8 cellular contexts compared by ENCODE assay signal in the genomic region with DNA sequence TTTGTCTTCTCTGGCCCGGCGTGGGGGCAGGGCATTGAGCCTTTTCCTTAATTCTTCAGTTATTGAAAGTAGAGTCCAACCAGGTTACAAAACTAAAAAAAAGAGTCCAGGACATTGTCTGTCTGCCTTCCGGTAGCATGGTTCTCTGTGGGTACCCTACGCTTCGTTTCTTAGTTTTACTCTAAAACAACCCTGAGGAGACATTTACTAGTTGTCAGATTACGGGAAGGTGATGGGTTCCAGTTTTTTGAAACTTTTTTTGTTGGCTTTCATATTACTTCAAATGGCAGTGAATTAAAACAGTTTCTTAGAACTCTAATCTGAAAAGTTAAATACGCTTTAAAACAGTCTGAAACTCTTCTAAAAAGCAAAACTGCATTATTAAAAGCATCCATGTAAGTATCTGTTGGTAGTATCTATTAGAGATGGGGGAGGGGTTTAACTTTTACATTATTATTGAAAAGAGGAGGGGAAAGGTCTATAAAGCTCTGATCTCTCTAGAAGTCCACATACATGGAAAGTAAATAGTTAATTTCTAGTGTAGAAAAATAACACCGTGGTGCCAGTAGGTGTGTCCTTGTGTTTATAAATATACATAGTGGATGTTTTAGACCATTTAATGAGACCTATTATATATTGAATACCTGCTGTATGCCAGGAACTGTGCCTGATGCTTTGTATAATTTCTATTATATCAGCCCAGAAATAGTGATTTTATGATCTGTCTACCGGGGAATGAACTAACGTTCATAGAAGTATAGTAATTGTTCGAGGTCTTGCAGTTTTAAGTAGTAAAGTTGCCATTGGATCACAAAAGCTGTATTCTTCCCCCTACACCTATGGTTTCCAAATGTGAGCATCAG. TPM values are rescaled to one million over a fixed set of nuclear protein-coding genes. Genes with fewer than 3 reads are reported as not detected.
DNase-seq lines count a peak whose midpoint lies in the region; ATAC-seq and TF ChIP-seq lines count a peak whose summit lies in the region.

No MANE protein-coding gene starts in this region.

- no peaks in the 10 kb centered on the region for H3K9me3 ChIP-seq in CD4-positive, CD25-positive, alpha-beta regulatory T cell (ENCODE audit: control insufficient read depth in 2 of 2, low read length in 2 of 2)
- H3K9me3 ChIP-seq in HUES6 (ENCODE audit: control insufficient read depth, insufficient read depth, low read depth, low read length) (no peaks in the 10 kb centered on the region), hepatocyte (ENCODE audit: low read depth) (no peaks in the 10 kb centered on the region)

- no peaks in the 10 kb centered on the region for H3K36me3 ChIP-seq in CD4-positive, CD25-positive, alpha-beta regulatory T cell (ENCODE audit: control insufficient read depth, insufficient read depth, low read length)
- H3K36me3 ChIP-seq in HUES6 (ENCODE audit: control insufficient read depth, insufficient read depth, low read length) = no peaks in the 10 kb centered on the region
- H3K36me3 ChIP-seq in hepatocyte (replicated peaks; ENCODE audit: insufficient read depth, low read depth) = no peaks in the 10 kb centered on the region

- peaks cover 85% of the 10 kb centered on the region for H3K79me2 ChIP-seq in hepatocyte

- H3K9me2 ChIP-seq in hepatocyte (replicated peaks; ENCODE audit: insufficient read depth) = no peaks in the 10 kb centered on the region

- peak overlapping the region; percentile 66 for H2AFZ ChIP-seq in hepatocyte

- ATAC-seq in CD4-positive, CD25-positive, alpha-beta regulatory T cell (ENCODE audit: low read depth in 2 of 2) = peak; percentile 1 to 11
- peak; percentile 0 for ATAC-seq in activated T-helper 17 cell treated with anti-CD3 and anti-CD28 coated beads, Interleukin-2, amount 50 U/mL, for 72 hours (replicated peaks)
- no peak for ATAC-seq in HG03442 (IDR thresholded peaks at IDR 0.05; ENCODE audit: unreplicated experiment)

- 7% methylated on average over 11 of the region's 11 CpGs for WGBS in hepatocyte (ENCODE audit: low lambda C conversion rate, missing lambda C conversion rate)

- peak overlapping the region; percentile 100 for H3K9ac ChIP-seq in HUES6 (ENCODE audit: low read length)

- H4K20me1 ChIP-seq in hepatocyte (ENCODE audit: insufficient read depth, poor library complexity, severe bottlenecking) = peaks cover 7% of the 10 kb centered on the region

- H3K4me3 Mint-ChIP-seq in CD4-positive, CD25-positive, alpha-beta regulatory T cell = no peak overlapping the region
- no peak overlapping the region for H3K4me3 Mint-ChIP-seq in activated T-helper 17 cell treated with anti-CD3 and anti-CD28 coated beads, Interleukin-2, amount 50 U/mL, for 72 hours

- H3K36me3 Mint-ChIP-seq in CD4-positive, CD25-positive, alpha-beta regulatory T cell = peaks cover 5% of the 10 kb centered on the region
- peaks cover 47% of the 10 kb centered on the region for H3K36me3 Mint-ChIP-seq in activated T-helper 17 cell treated with anti-CD3 and anti-CD28 coated beads, Interleukin-2, amount 50 U/mL, for 72 hours (ENCODE audit: low read depth)

- peak overlapping the region in 2 of 3 donors; percentile 100 for H3K27ac Mint-ChIP-seq in CD4-positive, CD25-positive, alpha-beta regulatory T cell
- no peak overlapping the region for H3K27ac Mint-ChIP-seq in activated T-helper 17 cell treated with anti-CD3 and anti-CD28 coated beads, Interleukin-2, amount 50 U/mL, for 72 hours

- H3K4me1 ChIP-seq in CD4-positive, CD25-positive, alpha-beta regulatory T cell (ENCODE audit: control insufficient read depth, insufficient read depth, low read length, poor library complexity, severe bottlenecking) = peaks cover 65% of the 10 kb centered on the region
- H3K4me1 ChIP-seq in HUES6 (ENCODE audit: control insufficient read depth, insufficient read depth, low read length) = peaks cover 29% of the 10 kb centered on the region
- H3K4me1 ChIP-seq in hepatocyte (ENCODE audit: insufficient read depth) = peaks cover 37% of the 10 kb centered on the region

- peaks cover 0 to 3% (median 0%) of the 10 kb centered on the region in 7 donors for H3K9me3 Mint-ChIP-seq in CD4-positive, CD25-positive, alpha-beta regulatory T cell
- H3K9me3 Mint-ChIP-seq in activated T-helper 17 cell treated with anti-CD3 and anti-CD28 coated beads, Interleukin-2, amount 50 U/mL, for 72 hours = no peaks in the 10 kb centered on the region

- TF ChIP-seq CTCF in hepatocyte (IDR thresholded peaks at IDR 0.05; ENCODE audit: poor library complexity) = no peak

- H3K4me3 ChIP-seq in CD4-positive, CD25-positive, alpha-beta regulatory T cell (ENCODE audit: low read depth, low read length) = peak overlapping the region; percentile 99
- H3K4me3 ChIP-seq in HUES6 (ENCODE audit: low read depth, low read length) (peak overlapping the region; percentile 92), hepatocyte (peak overlapping the region; percentile 91), skin epidermis (peak overlapping the region; percentile 43 to 100 (median 76))

- peaks cover 21 to 35% (median 27%) of the 10 kb centered on the region in 4 donors for H3K4me1 Mint-ChIP-seq in CD4-positive, CD25-positive, alpha-beta regulatory T cell
- H3K4me1 Mint-ChIP-seq in activated T-helper 17 cell treated with anti-CD3 and anti-CD28 coated beads, Interleukin-2, amount 50 U/mL, for 72 hours = peaks cover 25% of the 10 kb centered on the region

- DNase-seq in CD4-positive, CD25-positive, alpha-beta regulatory T cell = peak in 2 of 3 donors; percentile 46 to 60
- no peak for DNase-seq in hepatocyte (ENCODE audit: low spot score)
- no peak for DNase-seq in activated effector memory CD4-positive, alpha-beta T cell treated with anti-CD3 and anti-CD28 coated beads, Interleukin-2, amount 50 U/mL, for 16 hours
- DNase-seq in activated gamma-delta T cell treated with Interleukin-2 at 50 U/mL for 16 hours = no peak

- peaks cover 18% of the 10 kb centered on the region for H3K27me3 Mint-ChIP-seq in CD4-positive, CD25-positive, alpha-beta regulatory T cell
- H3K27me3 Mint-ChIP-seq in activated T-helper 17 cell treated with anti-CD3 and anti-CD28 coated beads, Interleukin-2, amount 50 U/mL, for 72 hours = no peaks in the 10 kb centered on the region

- H3K27ac ChIP-seq in CD4-positive, CD25-positive, alpha-beta regulatory T cell (ENCODE audit: insufficient read depth, low read length, poor library complexity, severe bottlenecking) = peak overlapping the region; percentile 100
- H3K27ac ChIP-seq in HUES6 (ENCODE audit: low read depth, low read length) (peak overlapping the region; percentile 100), hepatocyte (peak overlapping the region; percentile 100), skin epidermis (peak overlapping the region; percentile 99 to 100 (median 100))

- no peaks in the 10 kb centered on the region for H3K27me3 ChIP-seq in CD4-positive, CD25-positive, alpha-beta regulatory T cell (ENCODE audit: control insufficient read depth, insufficient read depth, low read length)
- no peaks in the 10 kb centered on the region for H3K27me3 ChIP-seq in HUES6 (ENCODE audit: control insufficient read depth, insufficient read depth, low read length)
- H3K27me3 ChIP-seq in hepatocyte = no peaks in the 10 kb centered on the region

- H3K4me2 ChIP-seq in hepatocyte = peak overlapping the region; percentile 84

RNA-seq across cellular contexts. Expression of a gene that starts 2.3 kb away (rescaled TPM):
- 47.0 TPM for total RNA-seq in CD4-positive, CD25-positive, alpha-beta regulatory T cell
- 1 to 10 TPM; 3.3 to 3.8 (median 3.4) TPM for polyA plus RNA-seq in CD4-positive, CD25-positive, alpha-beta regulatory T cell
- total RNA-seq in activated T-helper 17 cell treated with anti-CD3 and anti-CD28 coated beads, Interleukin-2, amount 50 U/mL, for 72 hours = 10 to 100 TPM; 16.7 to 19.3 TPM
- 6.3 and 8.1 TPM in 2 replicates for total RNA-seq in hepatocyte
- polyA plus RNA-seq in hepatocyte = 2.1 and 3.1 TPM in 2 replicates

RNA-seq across cellular contexts. Expression of a gene that starts 38.2 kb away (rescaled TPM):
- 89.2 TPM for total RNA-seq in CD4-positive, CD25-positive, alpha-beta regulatory T cell
- 100 to 1,000 TPM; 117 to 136 (median 134) TPM for polyA plus RNA-seq in CD4-positive, CD25-positive, alpha-beta regulatory T cell
- 10 to 100 TPM; 16.6 to 17.7 TPM for total RNA-seq in activated T-helper 17 cell treated with anti-CD3 and anti-CD28 coated beads, Interleukin-2, amount 50 U/mL, for 72 hours
- 28.9 and 30.2 TPM in 2 replicates for total RNA-seq in hepatocyte
- 22.1 and 31.5 TPM in 2 replicates for polyA plus RNA-seq in hepatocyte

Comparison
In these comparisons a context has a peak if more than half of its experiments do, and no peak if none do; other contexts are left out.
1. DNase-seq: peak in CD4-positive, CD25-positive, alpha-beta regulatory T cell (2 of 3); none in hepatocyte (single experiment), activated effector memory CD4-positive, alpha-beta T cell treated with anti-CD3 and anti-CD28 coated beads, Interleukin-2, amount 50 U/mL, for 16 hours (single experiment) and activated gamma-delta T cell treated with Interleukin-2 at 50 U/mL for 16 hours (single experiment).
2. Peak in every context shown above with its lines, with median percentiles within 50 percentile points of each other: H3K27ac ChIP-seq and H3K4me3 ChIP-seq.